9 cellular contexts compared by ENCODE assay signal in genomic region chr4:155377281-155377680, GRCh38. TPM values are rescaled to one million over a fixed set of nuclear protein-coding genes. Genes with fewer than 3 reads are reported as not detected.
DNase-seq lines count a peak whose midpoint lies in the region; TF ChIP-seq lines count a peak whose summit lies in the region.
"Had no signal": no experiment of that assay in that cellular context is flagged by ENCODE, and none has a peak within 500 bp of the region (broad histone marks: within the 10 kb centered on the region; RNA-seq: fewer than 3 reads in every experiment).

No MANE protein-coding gene starts in this region.

- no peak overlapping the region for H3K9ac ChIP-seq in trophoblast cell (ENCODE audit: low read length)

- H3K4ac ChIP-seq in trophoblast cell (ENCODE audit: low read depth, low read length) = no peak overlapping the region

- H3K79me1 ChIP-seq in trophoblast cell (ENCODE audit: low read length) = peaks cover 1% of the 10 kb centered on the region

- H4K8ac ChIP-seq in trophoblast cell (ENCODE audit: low read depth, low read length) = peak overlapping the region; percentile 75

- H2BK12ac ChIP-seq in trophoblast cell (ENCODE audit: low read length) = no peak overlapping the region

- no peak overlapping the region for H3K18ac ChIP-seq in trophoblast cell (ENCODE audit: low read length)

- H3K27me3 ChIP-seq in trophoblast cell (ENCODE audit: insufficient read depth, low read length) = no peaks in the 10 kb centered on the region

- no peak overlapping the region for H3K23ac ChIP-seq in trophoblast cell (ENCODE audit: low read length)

- TF ChIP-seq CTCF in GM12864 (IDR thresholded peaks at IDR 0.05; ENCODE audit: low read depth, low read length, missing control alignments) = no peak
- TF ChIP-seq CTCF in coronary artery (IDR thresholded peaks at IDR 0.05) = no peak

- no CpG with 5 or more reads among the region's 3 CpGs for WGBS in trophoblast cell (ENCODE audit: extremely low coverage, insufficient coverage, insufficient read length)

- no peaks in the 10 kb centered on the region for H3K36me3 ChIP-seq in trophoblast cell (ENCODE audit: control insufficient read depth in 1 of 2, insufficient read depth in 2 of 2, low read length in 2 of 2)

- peak overlapping the region; percentile 24 for H2AFZ ChIP-seq in trophoblast cell (ENCODE audit: insufficient read depth, low read length, poor library complexity)

- no peak overlapping the region for H2BK120ac ChIP-seq in trophoblast cell (ENCODE audit: insufficient read depth, low read length, poor library complexity)

- H3K27ac ChIP-seq in coronary artery (peak overlapping the region in 1 of 2 donors; percentile 50), trophoblast cell (ENCODE audit: low read depth, low read length) (no peak overlapping the region)

- H4K12ac ChIP-seq in trophoblast cell (ENCODE audit: low read depth, low read length) = no peak overlapping the region

- H3K9me3 ChIP-seq in trophoblast cell (ENCODE audit: insufficient read depth, low read depth, low read length) = no peaks in the 10 kb centered on the region

- DNase-seq in GM12864 (ENCODE audit: low read depth) = no peak
- peak; percentile 67 for DNase-seq in NCI-H748 (lab: John Stamatoyannopoulos, UW; ENCODE audit: unreplicated experiment)
- DNase-seq in coronary artery (ENCODE audit: low spot score) = no peak
- DNase-seq in trophoblast cell = no peak
- DNase-seq in dedifferentiated amniotic fluid mesenchymal stem cell (ENCODE audit: extremely low spot score) = no peak
- no peak for DNase-seq in SW480 (ENCODE audit: low spot score)
- no peak for DNase-seq in stimulated activated CD8-positive, alpha-beta memory T cell treated with anti-CD3 and anti-CD28 coated beads, Interleukin-4, amount 100 ng/mL, for 48 hours
- no peak for DNase-seq in activated CD8-positive, alpha-beta memory T cell treated with anti-CD3 and anti-CD28 coated beads, Interleukin-2, amount 50 U/mL, for 4 hours
- DNase-seq: OCI-M1 had no signal

- peaks cover 2% of the 10 kb centered on the region for H3K79me2 ChIP-seq in trophoblast cell (ENCODE audit: control insufficient read depth, insufficient read depth, low read length, poor library complexity)

- H4K91ac ChIP-seq in trophoblast cell (ENCODE audit: low read depth, low read length) = no peak overlapping the region

- H2AK5ac ChIP-seq in trophoblast cell (ENCODE audit: low read length) = no peak overlapping the region

- H3K4me2 ChIP-seq in trophoblast cell (ENCODE audit: low read length) = no peak overlapping the region

- peak overlapping the region; percentile 77; the same call in 1 of the 2 replicates for H3K4me3 ChIP-seq in GM12864 (ENCODE audit: low read depth, low read length)
- H3K4me3 ChIP-seq in coronary artery = peak overlapping the region; percentile 79
- H3K4me3 ChIP-seq in trophoblast cell (ENCODE audit: low read depth, low read length) = no peak overlapping the region

- no peaks in the 10 kb centered on the region for H3K4me1 ChIP-seq in trophoblast cell (ENCODE audit: control insufficient read depth in 1 of 2, insufficient read depth in 2 of 2, low read length in 2 of 2)

- H3K14ac ChIP-seq in trophoblast cell (ENCODE audit: low read length) = no peak overlapping the region

- no peak overlapping the region for H2BK5ac ChIP-seq in trophoblast cell (ENCODE audit: low read depth, low read length, poor library complexity)

RNA-seq across cellular contexts. Expression of gene MAP9, which starts 0.5 kb away (rescaled TPM):
- polyA plus RNA-seq in trophoblast cell (2013) = 10.6 and 10.9 TPM in 2 replicates
